Comparison of ENCODE assay signal across 30 cellular contexts in genomic region chr5:109882546-109882945, GRCh38.
"Had no signal": no experiment of that assay in that cellular context is flagged by ENCODE, and none has a peak within 500 bp of the region (broad histone marks: within the 10 kb centered on the region; RNA-seq: fewer than 3 reads in every experiment).

No MANE protein-coding gene starts in this region.

- H3K36me3 ChIP-seq: adrenal gland, gastrocnemius medialis had no signal

- H3K27ac ChIP-seq: adrenal gland, body of pancreas, epithelial cell of prostate, gastrocnemius medialis had no signal

- H3K36me3 Mint-ChIP-seq: activated CD4-positive, alpha-beta memory T cell treated with anti-CD3 and anti-CD28 coated beads for 36 hours; activated CD8-positive, alpha-beta memory T cell treated with anti-CD3 and anti-CD28 coated beads, Interleukin-2, amount 10 ng/mL, durations not matched to agents 7 days and 5 days; activated naive CD4-positive, alpha-beta T cell treated with anti-CD3 and anti-CD28 coated beads, Interleukin-2, amount 50 U/mL, for 24 hours; activated naive CD8-positive, alpha-beta T cell treated with anti-CD3 and anti-CD28 coated beads for 36 hours had no signal

- H3K4me3 Mint-ChIP-seq: activated CD4-positive, alpha-beta memory T cell treated with anti-CD3 and anti-CD28 coated beads for 36 hours; activated CD4-positive, alpha-beta T cell treated with anti-CD3 and anti-CD28 coated beads for 36 hours; activated CD4-positive, alpha-beta T cell treated with anti-CD3 and anti-CD28 coated beads, Interleukin-2, amount 10 ng/mL, durations not matched to agents 24 days and 14 days; activated CD8-positive, alpha-beta memory T cell treated with anti-CD3 and anti-CD28 coated beads, Interleukin-2, amount 10 ng/mL, durations not matched to agents 7 days and 5 days; activated CD8-positive, alpha-beta T cell treated with anti-CD3 and anti-CD28 coated beads, Interleukin-2, amount 10 ng/mL, durations not matched to agents 7 days and 5 days; activated naive CD4-positive, alpha-beta T cell treated with anti-CD3 and anti-CD28 coated beads for 36 hours; activated naive CD4-positive, alpha-beta T cell treated with anti-CD3 and anti-CD28 coated beads, Interleukin-2, amount 50 U/mL, for 24 hours; activated naive CD8-positive, alpha-beta T cell treated with anti-CD3 and anti-CD28 coated beads for 36 hours; activated naive CD8-positive, alpha-beta T cell treated with anti-CD3 and anti-CD28 coated beads, Interleukin-2, amount 50 U/mL, for 24 hours; activated T-helper 1 cell treated with anti-CD3 and anti-CD28 coated beads, Interleukin-12 subunit alpha, Interleukin-12 subunit beta, Interleukin-2, Interleukin-4 antibody, amounts not matched to agents 30 ng/mL and 10 ng/mL and 1 ng/mL, durations not matched to agents 14 hours and 24 hours and 36 hours; effector memory CD8-positive, alpha-beta T cell had no signal

- H3K9me3 Mint-ChIP-seq: activated CD4-positive, alpha-beta memory T cell treated with anti-CD3 and anti-CD28 coated beads for 36 hours; activated CD4-positive, alpha-beta T cell treated with anti-CD3 and anti-CD28 coated beads, Interleukin-2, amount 10 ng/mL, durations not matched to agents 24 days and 14 days; activated naive CD4-positive, alpha-beta T cell treated with anti-CD3 and anti-CD28 coated beads for 36 hours; activated naive CD8-positive, alpha-beta T cell treated with anti-CD3 and anti-CD28 coated beads for 36 hours; activated naive CD8-positive, alpha-beta T cell treated with anti-CD3 and anti-CD28 coated beads, Interleukin-2, amount 50 U/mL, for 24 hours; activated T-helper 2 cell treated with anti-CD3 and anti-CD28 coated beads, Interferon-gamma antibody, Interleukin-2, Interleukin-4, amounts not matched to agents 10 μg/mL and 5 μg/mL and 100 μg/mL, durations not matched to agents 14 hours and 24 hours and 36 hours; effector memory CD8-positive, alpha-beta T cell had no signal

- H3K9me3 ChIP-seq: adrenal gland, body of pancreas, gastrocnemius medialis had no signal

- H3K4me3 ChIP-seq: adrenal gland, body of pancreas, gastrocnemius medialis had no signal

- H3K27me3 Mint-ChIP-seq: activated CD4-positive, alpha-beta memory T cell treated with anti-CD3 and anti-CD28 coated beads for 36 hours; activated CD4-positive, alpha-beta T cell treated with anti-CD3 and anti-CD28 coated beads for 36 hours; activated CD4-positive, alpha-beta T cell treated with anti-CD3 and anti-CD28 coated beads, Interleukin-2, amount 10 ng/mL, durations not matched to agents 24 days and 14 days; activated CD8-positive, alpha-beta memory T cell treated with anti-CD3 and anti-CD28 coated beads, Interleukin-2, amount 10 ng/mL, durations not matched to agents 7 days and 5 days; activated naive CD4-positive, alpha-beta T cell treated with anti-CD3 and anti-CD28 coated beads, Interleukin-2, amount 50 U/mL, for 24 hours; activated naive CD8-positive, alpha-beta T cell treated with anti-CD3 and anti-CD28 coated beads for 36 hours; activated naive CD8-positive, alpha-beta T cell treated with anti-CD3 and anti-CD28 coated beads, Interleukin-2, amount 50 U/mL, for 24 hours; effector memory CD8-positive, alpha-beta T cell had no signal

- H3K4me1 ChIP-seq: adrenal gland, body of pancreas, gastrocnemius medialis had no signal

- DNase-seq: activated CD4-positive, alpha-beta memory T cell treated with anti-CD3 and anti-CD28 coated beads for 36 hours; activated CD4-positive, alpha-beta T cell treated with anti-CD3 and anti-CD28 coated beads for 36 hours; activated CD4-positive, alpha-beta T cell treated with anti-CD3 and anti-CD28 coated beads, Interleukin-2, amount 10 ng/mL, durations not matched to agents 24 days and 14 days; activated CD4-positive, CD25-positive, alpha-beta regulatory T cell; activated CD4-positive, CD25-positive, alpha-beta regulatory T cell treated with anti-CD3 and anti-CD28 coated beads, Interleukin-2, amount 50 U/mL, for 72 hours; activated CD8-positive, alpha-beta memory T cell treated with anti-CD3 and anti-CD28 coated beads, Interleukin-2, amount 10 ng/mL, durations not matched to agents 7 days and 5 days; activated CD8-positive, alpha-beta memory T cell treated with anti-CD3 and anti-CD28 coated beads, Interleukin-2, amount 50 U/mL, for 4 hours; activated CD8-positive, alpha-beta T cell treated with anti-CD3 and anti-CD28 coated beads, Interleukin-2, amount 10 ng/mL, durations not matched to agents 7 days and 5 days; activated effector memory CD4-positive, alpha-beta T cell treated with anti-CD3 and anti-CD28 coated beads, Interleukin-2, amount 50 U/mL, for 16 hours; activated naive CD4-positive, alpha-beta T cell treated with anti-CD3 and anti-CD28 coated beads for 36 hours; activated naive CD8-positive, alpha-beta T cell treated with anti-CD3 and anti-CD28 coated beads for 36 hours; activated naive CD8-positive, alpha-beta T cell treated with anti-CD3 and anti-CD28 coated beads, Interleukin-2, amount 50 U/mL, for 24 hours; activated T-cell treated with anti-CD3 and anti-CD28 coated beads, Interleukin-2, amount 50 U/mL, for 1 hour; activated T-cell treated with anti-CD3 and anti-CD28 coated beads, Interleukin-2, amount 50 U/mL, for 48 hours; adrenal gland; amygdala; aorta; body of pancreas; cortex of kidney; dermis blood vessel endothelial cell; effector CD4-positive, alpha-beta T cell; effector memory CD8-positive, alpha-beta T cell; foreskin fibroblast; gastrocnemius medialis; glutamatergic neuron; T-helper 2 cell had no signal

- ATAC-seq: activated CD4-positive, alpha-beta T cell treated with anti-CD3 and anti-CD28 coated beads for 36 hours; activated CD8-positive, alpha-beta memory T cell treated with anti-CD3 and anti-CD28 coated beads, Interleukin-2, amount 10 ng/mL, durations not matched to agents 7 days and 5 days; activated CD8-positive, alpha-beta T cell treated with anti-CD3 and anti-CD28 coated beads, Interleukin-2, amount 10 ng/mL, durations not matched to agents 7 days and 5 days; activated naive CD8-positive, alpha-beta T cell treated with anti-CD3 and anti-CD28 coated beads, Interleukin-2, amount 50 U/mL, for 24 hours; body of pancreas; effector memory CD8-positive, alpha-beta T cell; gastrocnemius medialis had no signal

- H3K27me3 ChIP-seq: adrenal gland, body of pancreas, gastrocnemius medialis had no signal

- H3K27ac Mint-ChIP-seq: activated CD4-positive, alpha-beta memory T cell treated with anti-CD3 and anti-CD28 coated beads for 36 hours; activated CD4-positive, alpha-beta T cell treated with anti-CD3 and anti-CD28 coated beads for 36 hours; activated CD4-positive, alpha-beta T cell treated with anti-CD3 and anti-CD28 coated beads, Interleukin-2, amount 10 ng/mL, durations not matched to agents 24 days and 14 days; activated CD8-positive, alpha-beta memory T cell treated with anti-CD3 and anti-CD28 coated beads, Interleukin-2, amount 10 ng/mL, durations not matched to agents 7 days and 5 days; activated CD8-positive, alpha-beta T cell treated with anti-CD3 and anti-CD28 coated beads, Interleukin-2, amount 10 ng/mL, durations not matched to agents 7 days and 5 days; activated naive CD4-positive, alpha-beta T cell treated with anti-CD3 and anti-CD28 coated beads for 36 hours; activated naive CD4-positive, alpha-beta T cell treated with anti-CD3 and anti-CD28 coated beads, Interleukin-2, amount 50 U/mL, for 24 hours; activated naive CD8-positive, alpha-beta T cell treated with anti-CD3 and anti-CD28 coated beads for 36 hours; activated naive CD8-positive, alpha-beta T cell treated with anti-CD3 and anti-CD28 coated beads, Interleukin-2, amount 50 U/mL, for 24 hours; activated T-helper 1 cell treated with anti-CD3 and anti-CD28 coated beads, Interleukin-12 subunit alpha, Interleukin-12 subunit beta, Interleukin-2, Interleukin-4 antibody, amounts not matched to agents 30 ng/mL and 10 ng/mL and 1 ng/mL, durations not matched to agents 14 hours and 24 hours and 36 hours; activated T-helper 2 cell treated with anti-CD3 and anti-CD28 coated beads, Interferon-gamma antibody, Interleukin-2, Interleukin-4, amounts not matched to agents 10 μg/mL and 5 μg/mL and 100 μg/mL, durations not matched to agents 14 hours and 24 hours and 36 hours; effector memory CD8-positive, alpha-beta T cell had no signal
